Comparison of ENCODE assay signal across 24 cellular contexts in the genomic region with DNA sequence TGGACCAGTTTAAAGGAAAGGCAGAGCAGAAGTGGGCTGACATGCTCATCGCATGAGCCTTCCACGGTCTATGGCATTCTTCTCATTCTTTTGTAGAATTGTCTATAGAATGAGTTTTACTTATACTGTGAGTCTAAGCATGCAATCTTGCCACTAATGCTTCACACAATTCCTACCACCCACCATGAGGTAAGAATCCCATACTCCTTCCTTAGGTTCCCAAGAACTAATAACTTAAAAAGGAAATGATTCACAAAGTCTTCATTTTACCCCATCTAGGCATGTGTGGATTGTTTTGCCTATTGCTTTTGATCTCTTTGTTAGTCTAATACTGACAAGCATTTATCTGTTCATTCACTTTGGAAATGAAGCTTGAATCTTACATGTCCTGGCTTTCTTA.
"Had no signal": no experiment of that assay in that cellular context is flagged by ENCODE, and none has a peak within 500 bp of the region (broad histone marks: within the 10 kb centered on the region; RNA-seq: fewer than 3 reads in every experiment).

No MANE protein-coding gene starts in this region.

- H3K4me1 Mint-ChIP-seq: immature natural killer cell; stimulated activated memory B cell treated with anti-CD40 and anti-IgM and Interleukin-4, amounts not matched to agents 10 μg/mL and 1 μg/mL and 100 μg/mL, for 72 hours had no signal

- DNase-seq: activated CD8-positive, alpha-beta memory T cell treated with anti-CD3 and anti-CD28 coated beads for 24 hours; activated CD8-positive, alpha-beta memory T cell treated with anti-CD3 and anti-CD28 coated beads, Interleukin-2, amount 50 U/mL, for 4 hours; activated naive CD4-positive, alpha-beta T cell; activated T-cell treated with anti-CD3 and anti-CD28 coated beads, Interleukin-2, amount 50 U/mL, for 24 hours; cortex of kidney; erythroblast; foreskin melanocyte; glutamatergic neuron; immature natural killer cell; lower lobe of right lung; naive thymus-derived CD4-positive, alpha-beta T cell; small intestine; stimulated activated CD4-positive, alpha-beta T cell treated with anti-CD3 and anti-CD28 coated beads, Interleukin-15, amount 100 ng/mL, for 24 hours; T-helper 9 cell; transverse colon had no signal

- H3K36me3 ChIP-seq: adrenal gland, ascending aorta, cardiac muscle cell, lower lobe of right lung, transverse colon had no signal

- H3K9me3 ChIP-seq: adrenal gland, ascending aorta, lower lobe of right lung, transverse colon had no signal

- FAIRE-seq: endometrium, small intestine, urothelium cell line had no signal

- H3K4me3 Mint-ChIP-seq: activated naive CD8-positive, alpha-beta T cell; activated T-cell treated with anti-CD3 and anti-CD28 coated beads, Interleukin-2, amount 50 U/mL, for 24 hours; immature natural killer cell; naive thymus-derived CD4-positive, alpha-beta T cell; stimulated activated memory B cell treated with anti-CD40 and anti-IgM and Interleukin-4, amounts not matched to agents 10 μg/mL and 1 μg/mL and 100 μg/mL, for 72 hours had no signal

- H3K79me2 ChIP-seq: hepatocyte had no signal

- H3K9me3 Mint-ChIP-seq: activated T-cell treated with anti-CD3 and anti-CD28 coated beads, Interleukin-2, amount 50 U/mL, for 24 hours; activated T-helper 2 cell treated with anti-CD3 and anti-CD28 coated beads, Interferon-gamma antibody, Interleukin-2, Interleukin-4, amounts not matched to agents 10 μg/mL and 5 μg/mL and 100 μg/mL, durations not matched to agents 14 hours and 24 hours and 36 hours; immature natural killer cell; stimulated activated memory B cell treated with anti-CD40 and anti-IgM and Interleukin-4, amounts not matched to agents 10 μg/mL and 1 μg/mL and 100 μg/mL, for 72 hours had no signal

- H3K4me3 ChIP-seq: adrenal gland, ascending aorta, cardiac muscle cell, hepatocyte, lower lobe of right lung, transverse colon had no signal

- ATAC-seq: lower lobe of right lung; naive thymus-derived CD4-positive, alpha-beta T cell; stimulated activated memory B cell treated with anti-CD40 and anti-IgM and Interleukin-4, amounts not matched to agents 10 μg/mL and 1 μg/mL and 100 μg/mL, for 72 hours had no signal

- H3K27me3 ChIP-seq: adrenal gland, ascending aorta, cardiac muscle cell, hepatocyte, transverse colon had no signal

- H3K27ac ChIP-seq: ascending aorta, cardiac muscle cell, hepatocyte, lower lobe of right lung, transverse colon had no signal

- H3K36me3 Mint-ChIP-seq: activated naive CD8-positive, alpha-beta T cell; immature natural killer cell; naive thymus-derived CD4-positive, alpha-beta T cell; stimulated activated memory B cell treated with anti-CD40 and anti-IgM and Interleukin-4, amounts not matched to agents 10 μg/mL and 1 μg/mL and 100 μg/mL, for 72 hours had no signal

- H3K4me2 ChIP-seq: hepatocyte had no signal

- H3K4me1 ChIP-seq: ascending aorta, lower lobe of right lung had no signal

- H2AFZ ChIP-seq: hepatocyte had no signal
